Comparison of ENCODE assay signal across 8 cellular contexts in genomic region chr20:45822863-45823262, GRCh38. TPM values are rescaled to one million over a fixed set of nuclear protein-coding genes. Genes with fewer than 3 reads are reported as not detected.
A peak's percentile ranks its signal among the peaks of the same experiment; 100 is the strongest.
DNase-seq lines count a peak whose midpoint lies in the region; ATAC-seq, FAIRE-seq and TF ChIP-seq lines count a peak whose summit lies in the region.

No MANE protein-coding gene starts in this region.

- H3K4me3 ChIP-seq in MG63 = no peak overlapping the region
- H3K4me3 ChIP-seq in GM12878 = no peak overlapping the region

- TF ChIP-seq POLR2A in GM12878 (IDR thresholded peaks at IDR 0.05; ENCODE audit: low read depth, low read length) = no peak

- in situ Hi-C loops in GM12878 (cut with MboI) = loop anchor here (25.0 kb wide), 1 partner anchor 539 kb away; no protein-coding TSS in a partner anchor

- peak overlapping the region; percentile 14; the same call in 1 of the 2 replicates for H3K4me2 ChIP-seq in GM12878 (ENCODE audit: control insufficient read depth, insufficient read depth)

- BruUV-seq in Calu3 (replicated peaks; lab: Mats Ljungman, UMichigan) (no TSS peak), GM12878 (replicated peaks; lab: Mats Ljungman, UMichigan) (no TSS peak)

- ATAC-seq in GM12878 (peak; percentile 52), naive B cell (ENCODE audit: low read depth in 2 of 2) (peak; percentile 17 to 21), GM18858 (IDR thresholded peaks at IDR 0.05; ENCODE audit: unreplicated experiment) (no peak), GM18870 (IDR thresholded peaks at IDR 0.05; ENCODE audit: unreplicated experiment) (no peak), HG02571 (IDR thresholded peaks at IDR 0.05; ENCODE audit: unreplicated experiment) (no peak)

- WGBS in GM12878 (ENCODE audit: insufficient coverage, insufficient replicate concordance, low lambda C conversion rate, missing lambda C conversion rate) = 30% methylated on average over 24 of the region's 24 CpGs

- no peaks in the 10 kb centered on the region for H4K20me1 ChIP-seq in GM12878 (ENCODE audit: control insufficient read depth, insufficient read depth)

- no peak for TF ChIP-seq CTCF in Calu3 (IDR thresholded peaks at IDR 0.05; ENCODE audit: unreplicated experiment)
- TF ChIP-seq CTCF in GM12878 (IDR thresholded peaks at IDR 0.05 in 2 of 3, conservative IDR thresholded peaks at IDR 0.05 in 1 of 3; ENCODE audit: control insufficient read depth in 2 of 3, extremely low read depth in 1 of 3, insufficient read depth in 1 of 3, low read depth in 3 of 3, low read length in 3 of 3) = no peak

- FAIRE-seq in GM12878 (lab: Jason Lieb, UNC) = no peak

- POLR2A ChIA-PET in GM12878 (lab: Charles Lee) = no interaction called here

- intact Hi-C loops in Calu3 (cut with micrococcal nuclease; ENCODE audit: unreplicated experiment) (no loop called here), GM12878 (cut with micrococcal nuclease; ENCODE audit: unreplicated experiment) (no loop called here)

- H2AFZ ChIP-seq in GM12878 (ENCODE audit: control insufficient read depth, low read depth, low read length) = no peak overlapping the region

- RAD21 ChIA-PET in GM12878 (lab: Charles Lee; ENCODE audit: unreplicated experiment) = no interaction called here

- H3K36me3 ChIP-seq in MG63 (peaks cover 7% of the 10 kb centered on the region; the same call in 1 of the 2 replicates), GM12878 (ENCODE audit: control insufficient read depth in 2 of 2, insufficient read depth in 2 of 2, low read length in 1 of 2) (no peaks in the 10 kb centered on the region)

- no peak for TF ChIP-seq RAD21 in GM12878 (IDR thresholded peaks at IDR 0.05; ENCODE audit: insufficient read depth, low read depth, low read length)

- H3K9ac ChIP-seq in GM12878 (ENCODE audit: control insufficient read depth, insufficient read depth, low read length) = no peak overlapping the region

- no peak overlapping the region for H3K27ac Mint-ChIP-seq in Calu3 (ENCODE audit: unreplicated experiment)
- peak overlapping the region in 1 of 6 donors; percentile 62 for H3K27ac Mint-ChIP-seq in naive B cell

- no peak overlapping the region for H3K27ac ChIP-seq in GM12878 (ENCODE audit: control insufficient read depth, insufficient read depth)

- SMC1A ChIA-PET in GM12878 (lab: Charles Lee; ENCODE audit: uncharacterized antibody, unreplicated experiment) = no interaction called here

- no peaks in the 10 kb centered on the region for H3K79me2 ChIP-seq in GM12878 (ENCODE audit: control insufficient read depth, insufficient read depth, low read length)

- CTCF ChIA-PET in Calu3 (lab: Charles Lee) = interaction anchor here (0.6 to 1.5 kb wide), 7 partner anchors 16 to 529 kb away, joined by 3 to 7 read pairs (median 4); partner anchors contain the start of genes DNTTIP1 and WFDC3
- CTCF ChIA-PET in GM12878 (lab: Yijun Ruan, JAX) = interaction anchor here (0.8 to 1.9 kb wide), 4 partner anchors 24 to 139 kb away, joined by 3 to 8 read pairs (median 7); partner anchors contain the start of genes ACOT8, CTSA and NEURL2

- TF ChIP-seq EP300 in GM12878 (IDR thresholded peaks at IDR 0.05; ENCODE audit: borderline replicate concordance in 1 of 2, control insufficient read depth in 1 of 2, low read depth in 2 of 2, low read length in 2 of 2) = no peak

- H3K9me3 ChIP-seq in MG63 = no peaks in the 10 kb centered on the region
- no peaks in the 10 kb centered on the region for H3K9me3 ChIP-seq in GM12878 (replicated peaks; ENCODE audit: control insufficient read depth, insufficient read depth, low read length)

- H3K4me3 Mint-ChIP-seq in Calu3 (ENCODE audit: low read depth, unreplicated experiment) (peak overlapping the region; percentile 52), naive B cell (peak overlapping the region in 5 of 8 donors; percentile 62 to 84 (median 78))

- peaks cover 50% of the 10 kb centered on the region for H3K27me3 Mint-ChIP-seq in Calu3 (ENCODE audit: unreplicated experiment)
- peaks cover 26 to 38% (median 35%) of the 10 kb centered on the region in 3 donors for H3K27me3 Mint-ChIP-seq in naive B cell

- DNase-seq in Calu3 = peak; percentile 70
- peak; percentile 65 for DNase-seq in MG63
- DNase-seq in GM12878 (ENCODE audit: low read depth, low spot score) = no peak
- no peak for DNase-seq in naive B cell
- DNase-seq in NCI-H1048 (lab: John Stamatoyannopoulos, UW) = no peak

- H3K9me3 Mint-ChIP-seq in Calu3 (ENCODE audit: low read depth, unreplicated experiment) (no peaks in the 10 kb centered on the region), naive B cell (peaks cover 0 to 2% (median 0%) of the 10 kb centered on the region in 7 donors)

- H3K27me3 ChIP-seq in MG63 (no peaks in the 10 kb centered on the region), GM12878 (replicated peaks in 1 of 2; ENCODE audit: control insufficient read depth in 2 of 2, insufficient read depth in 2 of 2, low read length in 1 of 2) (no peaks in the 10 kb centered on the region; a peak in 2 of 4 replicates)

- H3K36me3 Mint-ChIP-seq in Calu3 (ENCODE audit: insufficient read depth, unreplicated experiment) (peaks cover 17% of the 10 kb centered on the region), naive B cell (no peaks in the 10 kb centered on the region)

- peaks cover 5% of the 10 kb centered on the region; the same call in 1 of the 2 replicates for H3K4me1 ChIP-seq in GM12878 (ENCODE audit: control insufficient read depth, insufficient read depth, low read length)

- H3K4me1 Mint-ChIP-seq in Calu3 (ENCODE audit: low read depth, unreplicated experiment) = peaks cover 39% of the 10 kb centered on the region
- H3K4me1 Mint-ChIP-seq in naive B cell = peaks cover 24 to 31% (median 26%) of the 10 kb centered on the region in 3 donors

RNA-seq across cellular contexts. Expression of gene TNNC2, which starts 4.2 kb away (rescaled TPM):
- total RNA-seq in Calu3 (2022) (not detected in 2 replicates), GM12878 (2014; rRNA removed) (not detected in 2 replicates), GM12878 (2014; rRNA removed; fragmentation: Illumina TruSeq; extraction: Trizol) (not detected in 2 replicates), GM12878 (2021) (not detected in 2 replicates)
- total RNA-seq in MG63 (2014; rRNA removed; shearing (Covaris generic); ENCODE audit: low replicate concordance) = not detected in 2 replicates
- total RNA-seq in GM12878 (2013; cell fraction: nucleolus; rRNA removed) = not detected in 2 replicates
- not detected for polyA plus RNA-seq in GM12878 (2011; ENCODE audit: low read depth)
- polyA plus RNA-seq in GM12878 (2011; rRNA removed) (not detected in 2 replicates), GM12878 (2014; fragmentation: Illumina TruSeq; extraction: Trizol) (not detected in 2 replicates), GM12878 (2014; fragmentation: Nextera tagmentation; extraction: Ambion mirVana) (not detected), GM12878 (2014; rRNA removed) (not detected in 2 replicates), GM12878 (2016; fragmentation: Nextera tagmentation; extraction: Ambion mirVana) (under 1 TPM in 1 of 2 experiments, not detected in 1; 0.37 TPM), naive B cell (ENCODE audit: low read depth in 6 of 6) (1 to 10 TPM in 1 of 6 donors, under 1 TPM in 2, not detected in 3; 0.64 to 1.2 (median 0.69) TPM)
- 0.09 and 0.15 TPM in 2 replicates for polyA plus RNA-seq in GM12878 (2011; cell fraction: cytosol; rRNA removed)
- not detected in 2 replicates for polyA plus RNA-seq in GM12878 (2011; cell fraction: nucleus; rRNA removed)
- polyA plus RNA-seq in GM12878 (2012) = 0.31 TPM in 1 of 2 replicates, not detected in the other
- not detected in 2 replicates for polyA minus RNA-seq in GM12878 (2011; rRNA and poly(A)+ RNA removed)
- polyA minus RNA-seq in GM12878 (2011; cell fraction: cytosol; rRNA and poly(A)+ RNA removed) = not detected in 2 replicates
- polyA minus RNA-seq in GM12878 (2011; cell fraction: nucleus; rRNA and poly(A)+ RNA removed) = not detected in 2 replicates

RNA-seq across cellular contexts. Expression of gene UBE2C, which starts 10.4 kb away (rescaled TPM):
- total RNA-seq in Calu3 (2022) (189 and 210 TPM in 2 replicates), GM12878 (2014; rRNA removed) (174 and 186 TPM in 2 replicates), GM12878 (2014; rRNA removed; fragmentation: Illumina TruSeq; extraction: Trizol) (115 and 117 TPM in 2 replicates), GM12878 (2021) (133 and 141 TPM in 2 replicates)
- 69.5 and 72.7 TPM in 2 replicates for total RNA-seq in MG63 (2014; rRNA removed; shearing (Covaris generic); ENCODE audit: low replicate concordance)
- 3.5 and 5.6 TPM in 2 replicates for total RNA-seq in GM12878 (2013; cell fraction: nucleolus; rRNA removed)
- 135 TPM for polyA plus RNA-seq in GM12878 (2011; ENCODE audit: low read depth)
- polyA plus RNA-seq in GM12878 (2011; rRNA removed) (139 and 175 TPM in 2 replicates), GM12878 (2014; fragmentation: Illumina TruSeq; extraction: Trizol) (163 and 178 TPM in 2 replicates), GM12878 (2014; fragmentation: Nextera tagmentation; extraction: Ambion mirVana) (100 to 1,000 TPM in 1 of 2 experiments, 10 to 100 TPM in 1; 86.2 to 140 TPM), GM12878 (2014; rRNA removed) (229 and 243 TPM in 2 replicates), GM12878 (2016; fragmentation: Nextera tagmentation; extraction: Ambion mirVana) (100 to 1,000 TPM; 396 to 412 TPM), naive B cell (ENCODE audit: low read depth in 6 of 6) (under 1 TPM in 1 of 6 donors, not detected in 5; 0.53 TPM)
- 226 and 261 TPM in 2 replicates for polyA plus RNA-seq in GM12878 (2011; cell fraction: cytosol; rRNA removed)
- 90.0 and 96.1 TPM in 2 replicates for polyA plus RNA-seq in GM12878 (2011; cell fraction: nucleus; rRNA removed)
- polyA plus RNA-seq in GM12878 (2012) = 100 and 106 TPM in 2 replicates
- polyA minus RNA-seq in GM12878 (2011; rRNA and poly(A)+ RNA removed) = 59.9 and 79.5 TPM in 2 replicates
- 56.4 and 68.8 TPM in 2 replicates for polyA minus RNA-seq in GM12878 (2011; cell fraction: cytosol; rRNA and poly(A)+ RNA removed)
- 20.3 and 24.9 TPM in 2 replicates for polyA minus RNA-seq in GM12878 (2011; cell fraction: nucleus; rRNA and poly(A)+ RNA removed)

RNA-seq across cellular contexts. Expression of gene SNX21, which starts 10.7 kb away (rescaled TPM):
- total RNA-seq in Calu3 (2022) = 7.6 and 8.7 TPM in 2 replicates
- 55.6 and 74.9 TPM in 2 replicates for total RNA-seq in MG63 (2014; rRNA removed; shearing (Covaris generic); ENCODE audit: low replicate concordance)
- total RNA-seq in GM12878 (2013; cell fraction: nucleolus; rRNA removed) = 2.3 and 5.2 TPM in 2 replicates
- 0.76 and 0.79 TPM in 2 replicates for total RNA-seq in GM12878 (2014; rRNA removed)
- total RNA-seq in GM12878 (2014; rRNA removed; fragmentation: Illumina TruSeq; extraction: Trizol) = 0.22 and 0.23 TPM in 2 replicates
- 0.77 and 1.2 TPM in 2 replicates for total RNA-seq in GM12878 (2021)
- polyA plus RNA-seq in GM12878 (2011; ENCODE audit: low read depth) = 0.41 TPM
- 0.27 and 0.41 TPM in 2 replicates for polyA plus RNA-seq in GM12878 (2011; rRNA removed)
- polyA plus RNA-seq in GM12878 (2011; cell fraction: cytosol; rRNA removed) = 0.76 and 0.97 TPM in 2 replicates
- polyA plus RNA-seq in GM12878 (2011; cell fraction: nucleus; rRNA removed) = 0.49 and 0.92 TPM in 2 replicates
- polyA plus RNA-seq in GM12878 (2012) = 1.1 and 1.9 TPM in 2 replicates
- 0.10 and 0.27 TPM in 2 replicates for polyA plus RNA-seq in GM12878 (2014; fragmentation: Illumina TruSeq; extraction: Trizol)
- under 1 TPM; 0.34 to 0.37 TPM for polyA plus RNA-seq in GM12878 (2014; fragmentation: Nextera tagmentation; extraction: Ambion mirVana)
- 1.1 and 1.3 TPM in 2 replicates for polyA plus RNA-seq in GM12878 (2014; rRNA removed)
- 1 to 10 TPM in 1 of 2 experiments, under 1 TPM in 1; 0.74 to 1.4 TPM for polyA plus RNA-seq in GM12878 (2016; fragmentation: Nextera tagmentation; extraction: Ambion mirVana)
- 0.15 and 0.52 TPM in 2 replicates for polyA minus RNA-seq in GM12878 (2011; rRNA and poly(A)+ RNA removed)
- polyA minus RNA-seq in GM12878 (2011; cell fraction: cytosol; rRNA and poly(A)+ RNA removed) = not detected in 2 replicates
- 0.85 and 1.4 TPM in 2 replicates for polyA minus RNA-seq in GM12878 (2011; cell fraction: nucleus; rRNA and poly(A)+ RNA removed)
- 1 to 10 TPM in 3 of 6 donors, under 1 TPM in 2, not detected in 1; 0.45 to 1.9 (median 1.1) TPM for polyA plus RNA-seq in naive B cell (ENCODE audit: low read depth in 6 of 6)

RNA-seq across cellular contexts. Expression of gene DNTTIP1, which starts 31.1 kb away (rescaled TPM):
- 51.2 and 55.2 TPM in 2 replicates for total RNA-seq in Calu3 (2022)
- total RNA-seq in MG63 (2014; rRNA removed; shearing (Covaris generic); ENCODE audit: low replicate concordance) = 50.3 and 70.0 TPM in 2 replicates
- total RNA-seq in GM12878 (2013; cell fraction: nucleolus; rRNA removed) = 7.2 and 7.5 TPM in 2 replicates
- total RNA-seq in GM12878 (2014; rRNA removed) = 19.7 and 23.8 TPM in 2 replicates
- 16.4 and 19.8 TPM in 2 replicates for total RNA-seq in GM12878 (2014; rRNA removed; fragmentation: Illumina TruSeq; extraction: Trizol)
- 25.0 and 29.0 TPM in 2 replicates for total RNA-seq in GM12878 (2021)
- 10.3 TPM for polyA plus RNA-seq in GM12878 (2011; ENCODE audit: low read depth)
- polyA plus RNA-seq in GM12878 (2011; rRNA removed) = 21.5 and 33.7 TPM in 2 replicates
- polyA plus RNA-seq in GM12878 (2011; cell fraction: cytosol; rRNA removed) = 39.3 and 47.4 TPM in 2 replicates
- polyA plus RNA-seq in GM12878 (2011; cell fraction: nucleus; rRNA removed) = 24.3 and 25.6 TPM in 2 replicates
- 16.9 and 17.5 TPM in 2 replicates for polyA plus RNA-seq in GM12878 (2012)
- polyA plus RNA-seq in GM12878 (2014; fragmentation: Illumina TruSeq; extraction: Trizol) = 28.8 and 35.4 TPM in 2 replicates
- 10 to 100 TPM in 1 of 2 experiments, 1 to 10 TPM in 1; 7.9 to 18.7 TPM for polyA plus RNA-seq in GM12878 (2014; fragmentation: Nextera tagmentation; extraction: Ambion mirVana)
- polyA plus RNA-seq in GM12878 (2014; rRNA removed) = 46.2 and 46.7 TPM in 2 replicates
- 10 to 100 TPM; 51.0 to 51.3 TPM for polyA plus RNA-seq in GM12878 (2016; fragmentation: Nextera tagmentation; extraction: Ambion mirVana)
- polyA minus RNA-seq in GM12878 (2011; rRNA and poly(A)+ RNA removed) = 19.2 and 21.7 TPM in 2 replicates
- 12.4 and 15.0 TPM in 2 replicates for polyA minus RNA-seq in GM12878 (2011; cell fraction: cytosol; rRNA and poly(A)+ RNA removed)
- polyA minus RNA-seq in GM12878 (2011; cell fraction: nucleus; rRNA and poly(A)+ RNA removed) = 5.2 and 9.7 TPM in 2 replicates
- polyA plus RNA-seq in naive B cell (ENCODE audit: low read depth in 6 of 6) = 10 to 100 TPM; 27.9 to 44.5 (median 37.7) TPM

RNA-seq across cellular contexts. Expression of gene WFDC3, which starts 31.2 kb away (rescaled TPM):
- total RNA-seq in Calu3 (2022) (0.71 and 1.0 TPM in 2 replicates), GM12878 (2014; rRNA removed) (not detected in 2 replicates), GM12878 (2014; rRNA removed; fragmentation: Illumina TruSeq; extraction: Trizol) (not detected in 2 replicates), GM12878 (2021) (not detected in 2 replicates)
- total RNA-seq in MG63 (2014; rRNA removed; shearing (Covaris generic); ENCODE audit: low replicate concordance) = 0.59 TPM in 1 of 2 replicates, not detected in the other
- not detected in 2 replicates for total RNA-seq in GM12878 (2013; cell fraction: nucleolus; rRNA removed)
- polyA plus RNA-seq in GM12878 (2011; ENCODE audit: low read depth) = not detected
- polyA plus RNA-seq in GM12878 (2011; rRNA removed) (not detected in 2 replicates), GM12878 (2014; fragmentation: Illumina TruSeq; extraction: Trizol) (0.21 TPM in 1 of 2 replicates, not detected in the other), GM12878 (2014; fragmentation: Nextera tagmentation; extraction: Ambion mirVana) (not detected), GM12878 (2014; rRNA removed) (not detected in 2 replicates), GM12878 (2016; fragmentation: Nextera tagmentation; extraction: Ambion mirVana) (under 1 TPM; 0.30 to 0.51 TPM), naive B cell (ENCODE audit: low read depth in 6 of 6) (not detected)
- polyA plus RNA-seq in GM12878 (2011; cell fraction: cytosol; rRNA removed) = not detected in 2 replicates
- 0.16 TPM in 1 of 2 replicates, not detected in the other for polyA plus RNA-seq in GM12878 (2011; cell fraction: nucleus; rRNA removed)
- not detected in 2 replicates for polyA plus RNA-seq in GM12878 (2012)
- not detected in 2 replicates for polyA minus RNA-seq in GM12878 (2011; rRNA and poly(A)+ RNA removed)
- not detected in 2 replicates for polyA minus RNA-seq in GM12878 (2011; cell fraction: cytosol; rRNA and poly(A)+ RNA removed)
- not detected in 2 replicates for polyA minus RNA-seq in GM12878 (2011; cell fraction: nucleus; rRNA and poly(A)+ RNA removed)

Comparison
In these comparisons a context has a peak if more than half of its experiments do, and no peak if none do; other contexts are left out.
1. DNase-seq: peak in Calu3 (single experiment) and MG63 (single experiment); none in GM12878 (single experiment), naive B cell (single experiment) and NCI-H1048 (single experiment).
2. ATAC-seq: peak in GM12878 (single experiment) and naive B cell (2 of 2); none in GM18858 (single experiment), GM18870 (single experiment) and HG02571 (single experiment).